ENCODE assay signal across 9 cellular contexts in the genomic region with DNA sequence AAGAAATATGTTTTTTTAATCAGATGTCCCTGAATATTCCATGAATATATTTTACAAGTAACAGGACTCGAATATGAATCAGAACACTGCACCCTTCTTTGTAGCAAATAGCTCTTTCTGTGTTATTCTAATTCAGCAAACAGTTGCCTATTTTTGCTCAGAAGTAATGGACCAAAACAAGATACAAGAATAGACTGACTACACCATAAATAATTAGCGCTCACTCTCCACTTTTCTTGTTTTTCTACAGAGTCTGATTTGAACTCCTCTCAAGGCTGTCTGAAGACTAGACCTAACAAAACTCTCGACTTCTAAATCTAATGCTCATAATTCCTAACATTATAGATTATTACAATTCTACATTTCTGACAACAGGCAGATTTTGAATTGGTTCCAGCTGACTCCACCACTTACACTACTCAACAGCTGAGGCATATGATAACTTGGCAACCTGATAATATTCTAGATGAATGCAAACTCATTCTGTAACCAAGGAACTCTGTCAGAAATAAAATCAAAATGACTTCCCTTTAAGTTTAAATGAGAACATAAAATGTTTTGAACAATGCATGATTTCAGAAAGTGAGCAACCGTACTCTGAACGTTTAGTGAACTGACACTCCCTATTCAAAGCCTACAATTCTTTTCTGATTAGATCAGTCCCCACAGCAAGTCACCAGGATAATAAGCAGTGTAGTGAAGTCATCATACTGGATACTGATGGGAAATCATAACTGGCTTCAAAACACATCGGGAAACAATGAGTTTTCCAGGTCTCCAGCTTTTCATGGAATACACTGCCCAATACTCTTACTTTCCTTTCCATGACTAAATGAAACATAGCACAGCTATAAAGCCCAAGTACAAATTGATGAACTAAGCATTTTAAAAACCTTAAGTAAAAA.
DNase-seq lines count a peak whose midpoint lies in the region; ATAC-seq and TF ChIP-seq lines count a peak whose summit lies in the region.
"Had no signal": no experiment of that assay in that cellular context is flagged by ENCODE, and none has a peak within 500 bp of the region (broad histone marks: within the 10 kb centered on the region; RNA-seq: fewer than 3 reads in every experiment).

No MANE protein-coding gene starts in this region.

- H4K20me1 ChIP-seq in DOHH2 (ENCODE audit: control insufficient read depth, insufficient read depth, low read depth, low read length) (no peaks in the 10 kb centered on the region), neural progenitor cell (ENCODE audit: low read depth) (peaks cover 85% of the 10 kb centered on the region)

- no peak for TF ChIP-seq CTCF in DOHH2 (IDR thresholded peaks at IDR 0.05; ENCODE audit: low read depth, low read length, poor library complexity, severe bottlenecking)
- TF ChIP-seq CTCF in endodermal cell (conservative IDR thresholded peaks at IDR 0.05), result no peak
- no peak for TF ChIP-seq CTCF in neural progenitor cell (IDR thresholded peaks at IDR 0.05)

- H3K27ac ChIP-seq in DOHH2 (ENCODE audit: low read depth, low read length), result peak overlapping the region; percentile 51
- no peak overlapping the region for H3K27ac ChIP-seq in endodermal cell (ENCODE audit: low read depth, low read length)
- H3K27ac ChIP-seq in neural progenitor cell, result no peak overlapping the region

- H3K36me3 Mint-ChIP-seq in endodermal cell (ENCODE audit: low read depth) (no peaks in the 10 kb centered on the region), neural progenitor cell (no peaks in the 10 kb centered on the region)
- H3K36me3 Mint-ChIP-seq: activated naive CD8-positive, alpha-beta T cell had no signal

- 60 to 70% methylated on average over 6 of the region's 6 CpGs for WGBS in endodermal cell (ENCODE audit: insufficient coverage in 1 of 2, insufficient read length in 1 of 2), 2 experiments

- no peaks in the 10 kb centered on the region for H3K9me3 Mint-ChIP-seq in endodermal cell
- peaks cover 2% of the 10 kb centered on the region for H3K9me3 Mint-ChIP-seq in neural progenitor cell

- H2AFZ ChIP-seq in neural progenitor cell (replicated peaks), result no peak overlapping the region

- no peaks in the 10 kb centered on the region for H3K27me3 ChIP-seq in DOHH2 (ENCODE audit: control insufficient read depth, low read length)
- no peaks in the 10 kb centered on the region for H3K27me3 ChIP-seq in endodermal cell (ENCODE audit: control insufficient read depth, insufficient read depth, low read length, poor library complexity, severe bottlenecking)
- H3K27me3 ChIP-seq in neural progenitor cell, result no peaks in the 10 kb centered on the region

- H3K9ac ChIP-seq in endodermal cell (ENCODE audit: extremely low read depth, low read length, poor library complexity, severe bottlenecking) (no peak overlapping the region), neural progenitor cell (no peak overlapping the region)

- DNase-seq in NCI-H446 treated with DMSO at 0.1 percent for 48 hours (lab: John Stamatoyannopoulos, UW), result peak; percentile 80
- no peak for DNase-seq in endodermal cell
- DNase-seq in neural progenitor cell (ENCODE audit: low spot score), result no peak
- no peak for DNase-seq in mesenteric fat pad (ENCODE audit: low spot score)
- DNase-seq in NCI-H187 treated with DMSO at 0.1 percent for 48 hours (lab: John Stamatoyannopoulos, UW), result no peak
- DNase-seq in NCI-H1436 (lab: John Stamatoyannopoulos, UW), result no peak

- H3K27ac Mint-ChIP-seq in endodermal cell (no peak overlapping the region), neural progenitor cell (peak overlapping the region; percentile 52)
- H3K27ac Mint-ChIP-seq: activated naive CD8-positive, alpha-beta T cell had no signal

- H3K4me2 ChIP-seq in DOHH2 (ENCODE audit: low read length) (peak overlapping the region; percentile 69), neural progenitor cell (peak overlapping the region; percentile 98)

- peaks cover 35% of the 10 kb centered on the region for H3K4me1 ChIP-seq in DOHH2 (ENCODE audit: control insufficient read depth, low read length)
- peaks cover 1% of the 10 kb centered on the region for H3K4me1 ChIP-seq in endodermal cell (ENCODE audit: control insufficient read depth, insufficient read depth, low read length)
- H3K4me1 ChIP-seq in neural progenitor cell, result peaks cover 51% of the 10 kb centered on the region

- H3K4me3 Mint-ChIP-seq in endodermal cell (peak overlapping the region; percentile 2), neural progenitor cell (peak overlapping the region; percentile 79)
- H3K4me3 Mint-ChIP-seq: activated naive CD8-positive, alpha-beta T cell had no signal

- H3K4me3 ChIP-seq in DOHH2 (ENCODE audit: low read length) (peak overlapping the region; percentile 88), endodermal cell (ENCODE audit: low read length) (peak overlapping the region; percentile 91), neural progenitor cell (peak overlapping the region; percentile 96)

- peaks cover 68% of the 10 kb centered on the region for H3K79me2 ChIP-seq in DOHH2 (ENCODE audit: control insufficient read depth, low read length)
- H3K79me2 ChIP-seq in neural progenitor cell (ENCODE audit: low read depth), result peaks cover 91% of the 10 kb centered on the region

- H3K27me3 Mint-ChIP-seq in endodermal cell (ENCODE audit: insufficient read depth), result no peaks in the 10 kb centered on the region
- H3K27me3 Mint-ChIP-seq in neural progenitor cell (ENCODE audit: insufficient read depth, low read depth), result peaks cover 3% of the 10 kb centered on the region

- no peak for ATAC-seq in HG03045 (IDR thresholded peaks at IDR 0.05; ENCODE audit: unreplicated experiment)

- 0 out of 2 replicates have a peak, but pooled peaks cover 3% of the 10 kb centered on the region for H3F3A ChIP-seq in DOHH2 (ENCODE audit: control insufficient read depth, insufficient read depth)
- peaks cover 40% of the 10 kb centered on the region for H3F3A ChIP-seq in neural progenitor cell (ENCODE audit: low read depth)

- H3K9me2 ChIP-seq in DOHH2 (replicated peaks; ENCODE audit: control insufficient read depth, low read length), result no peaks in the 10 kb centered on the region

- H3K36me3 ChIP-seq in DOHH2 (ENCODE audit: control insufficient read depth, low read length) (no peaks in the 10 kb centered on the region; the same call in 1 of the 2 replicates), endodermal cell (ENCODE audit: control insufficient read depth, insufficient read depth, low read length) (no peaks in the 10 kb centered on the region), neural progenitor cell (no peaks in the 10 kb centered on the region)

- H3K9me3 ChIP-seq in DOHH2 (ENCODE audit: control insufficient read depth, insufficient read depth, low read length), result no peaks in the 10 kb centered on the region
- no peaks in the 10 kb centered on the region for H3K9me3 ChIP-seq in endodermal cell (ENCODE audit: control insufficient read depth, low read length)
- no peaks in the 10 kb centered on the region for H3K9me3 ChIP-seq in neural progenitor cell (ENCODE audit: low read depth)

- H3K4me1 Mint-ChIP-seq in endodermal cell (peaks cover 46% of the 10 kb centered on the region), neural progenitor cell (peaks cover 53% of the 10 kb centered on the region)
